ENCODE assay signal across 8 cellular contexts in the genomic region with DNA sequence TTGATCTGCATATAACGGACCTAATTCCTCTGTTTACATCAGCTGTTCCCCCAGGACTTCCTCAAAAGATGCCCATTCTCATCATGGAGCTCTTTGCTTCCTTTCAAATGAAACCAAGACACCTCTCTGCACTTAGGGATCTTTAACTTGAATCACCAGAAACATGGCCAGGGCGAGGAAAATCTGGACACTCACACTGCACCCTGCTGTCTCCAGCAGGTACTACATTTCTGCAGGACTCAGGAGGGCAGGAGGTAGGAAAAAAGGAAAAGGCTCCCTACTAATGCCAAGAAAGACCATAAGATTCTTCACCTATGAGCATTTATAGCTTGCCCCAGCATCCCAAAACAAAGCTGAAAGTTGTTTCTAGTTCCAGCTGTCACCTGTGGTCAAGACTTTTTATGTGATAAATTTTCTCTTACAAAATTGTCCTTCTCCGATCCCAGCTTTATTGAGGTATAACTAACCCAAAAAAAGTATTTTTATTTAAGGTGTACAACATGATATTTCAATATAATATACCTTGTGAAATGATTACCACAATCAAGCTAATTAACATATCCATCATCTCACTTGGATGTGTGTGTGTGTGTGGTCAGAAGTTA.
DNase-seq lines count a peak whose midpoint lies in the region; ATAC-seq, FAIRE-seq and TF ChIP-seq lines count a peak whose summit lies in the region.

No MANE protein-coding gene starts in this region.

- no peaks in the 10 kb centered on the region for H3K27me3 ChIP-seq in GM12878 (replicated peaks in 1 of 2; ENCODE audit: control insufficient read depth in 2 of 2, insufficient read depth in 2 of 2, low read length in 1 of 2)

- no peaks in the 10 kb centered on the region for H3K9me3 Mint-ChIP-seq in immature natural killer cell

- TF ChIP-seq CTCF in GM12865 (IDR thresholded peaks at IDR 0.05; ENCODE audit: insufficient read depth, low read depth, low read length, missing control alignments) = peak; percentile 75
- peak; percentile 58 to 78 (median 72) for TF ChIP-seq CTCF in GM12878 (IDR thresholded peaks at IDR 0.05 in 2 of 3, conservative IDR thresholded peaks at IDR 0.05 in 1 of 3; ENCODE audit: control insufficient read depth in 2 of 3, extremely low read depth in 1 of 3, insufficient read depth in 1 of 3, low read depth in 3 of 3, low read length in 3 of 3)

- ATAC-seq in GM12878 (peak; percentile 79), HG03571 (IDR thresholded peaks at IDR 0.05; ENCODE audit: unreplicated experiment) (no peak), GM19455 (IDR thresholded peaks at IDR 0.05; ENCODE audit: unreplicated experiment) (no peak)

- H3K36me3 ChIP-seq in GM12878 (ENCODE audit: control insufficient read depth in 2 of 2, insufficient read depth in 2 of 2, low read length in 1 of 2) = no peaks in the 10 kb centered on the region

- H3K27ac ChIP-seq in GM12878 (ENCODE audit: control insufficient read depth, insufficient read depth) = no peak overlapping the region

- no peaks in the 10 kb centered on the region for H3K4me1 ChIP-seq in GM12878 (ENCODE audit: control insufficient read depth, insufficient read depth, low read length)

- BruUV-seq in GM12878 (replicated peaks; lab: Mats Ljungman, UMichigan) = no TSS peak

- DNase-seq in AG08396 (ENCODE audit: low spot score) (peak; percentile 74), GM12865 (ENCODE audit: low read depth) (peak; percentile 52), NOMO-1 (lab: John Stamatoyannopoulos, UW; ENCODE audit: unreplicated experiment in 2 of 2) (peak; percentile 6 to 24), GM12878 (ENCODE audit: low read depth, low spot score) (peak; percentile 15), immature natural killer cell (peak in 2 of 3 donors; percentile 6 to 8)
- peak; percentile 11 for DNase-seq in stimulated activated CD4-positive, alpha-beta T cell treated with anti-CD3 and anti-CD28 coated beads, Interleukin-4, amount 100 ng/mL, for 1 hour

- TF ChIP-seq EP300 in GM12878 (IDR thresholded peaks at IDR 0.05; ENCODE audit: borderline replicate concordance in 1 of 2, control insufficient read depth in 1 of 2, low read depth in 2 of 2, low read length in 2 of 2) = no peak

- CTCF ChIA-PET in GM12878 (lab: Yijun Ruan, JAX) = interaction anchor here (0.7 to 4.2 kb wide), 30 partner anchors 9 to 531 kb away, joined by 3 to 34 read pairs (median 4); no protein-coding TSS in a partner anchor

- H3K4me1 Mint-ChIP-seq in immature natural killer cell = no peaks in the 10 kb centered on the region

- intact Hi-C loops in GM12878 (cut with micrococcal nuclease; ENCODE audit: unreplicated experiment) = loop anchor here (1.0 to 10.0 kb wide), 2 partner anchors 119 to 487 kb away; no protein-coding TSS in a partner anchor

- POLR2A ChIA-PET in GM12878 (lab: Charles Lee) = interaction anchor here (0.9 kb wide), 1 partner anchor 130 kb away, joined by 3 read pairs; no protein-coding TSS in a partner anchor

- in situ Hi-C loops in GM12878 (cut with MboI) = loop anchor here (5.0 kb wide), 1 partner anchor 491 kb away; no protein-coding TSS in a partner anchor

- SMC1A ChIA-PET in GM12878 (lab: Charles Lee; ENCODE audit: uncharacterized antibody, unreplicated experiment) = interaction anchor here (0.6 to 3.2 kb wide), 21 partner anchors 10 to 493 kb away, joined by 3 to 20 read pairs (median 4); no protein-coding TSS in a partner anchor

- no peaks in the 10 kb centered on the region for H3K9me3 ChIP-seq in GM12878 (replicated peaks; ENCODE audit: control insufficient read depth, insufficient read depth, low read length)

- RAD21 ChIA-PET in GM12878 (lab: Charles Lee; ENCODE audit: unreplicated experiment) = interaction anchor here (0.9 to 2.3 kb wide), 5 partner anchors 11 to 487 kb away, joined by 3 to 14 read pairs (median 5); no protein-coding TSS in a partner anchor

- no peaks in the 10 kb centered on the region for H4K20me1 ChIP-seq in GM12878 (ENCODE audit: control insufficient read depth, insufficient read depth)

- no peak overlapping the region for H3K4me3 ChIP-seq in GM12865 (ENCODE audit: low read depth, low read length)
- no peak overlapping the region for H3K4me3 ChIP-seq in GM12878

- no peak overlapping the region for H3K27ac Mint-ChIP-seq in immature natural killer cell

- TF ChIP-seq POLR2A in GM12878 (IDR thresholded peaks at IDR 0.05; ENCODE audit: low read depth, low read length) = no peak

- peaks cover 4 to 7% (median 5%) of the 10 kb centered on the region in 3 donors for H3K36me3 Mint-ChIP-seq in immature natural killer cell

- no peak overlapping the region for H2AFZ ChIP-seq in GM12878 (ENCODE audit: control insufficient read depth, low read depth, low read length)

- H3K79me2 ChIP-seq in GM12878 (ENCODE audit: control insufficient read depth, insufficient read depth, low read length) = no peaks in the 10 kb centered on the region

- H3K27me3 Mint-ChIP-seq in immature natural killer cell (ENCODE audit: low read depth in 3 of 3) = peaks cover 0 to 2% (median 0%) of the 10 kb centered on the region in 3 donors

- TF ChIP-seq RAD21 in GM12878 (IDR thresholded peaks at IDR 0.05; ENCODE audit: insufficient read depth, low read depth, low read length) = peak; percentile 68

- WGBS in GM12878 (ENCODE audit: insufficient coverage, insufficient replicate concordance, low lambda C conversion rate, missing lambda C conversion rate) = 53% methylated on average over 3 of the region's 3 CpGs

- no peak overlapping the region for H3K4me3 Mint-ChIP-seq in immature natural killer cell

- H3K9ac ChIP-seq in GM12878 (ENCODE audit: control insufficient read depth, insufficient read depth, low read length) = no peak overlapping the region

- no peak overlapping the region for H3K4me2 ChIP-seq in GM12878 (ENCODE audit: control insufficient read depth, insufficient read depth)

- FAIRE-seq in GM12878 (lab: Jason Lieb, UNC) = peak; percentile 77

TF ChIP-seq in GM12878, 131 proteins besides CTCF, POLR2A, EP300 and RAD21:
- 0 out of 2 replicates have a peak, but pooled peaks have one; percentile 27 for TF ChIP-seq YY1 (IDR thresholded peaks at IDR 0.05; ENCODE audit: low read depth, low read length)
- TF ChIP-seq TCF12 (IDR thresholded peaks at IDR 0.05; ENCODE audit: low read depth, low read length) = no peak
- TF ChIP-seq HCFC1 (IDR thresholded peaks at IDR 0.05; ENCODE audit: low read length) = no peak
- TF ChIP-seq SMC3 (IDR thresholded peaks at IDR 0.05; ENCODE audit: borderline replicate concordance, low read length) = peak; percentile 74; the same call in 1 of the 2 replicates
- no peak for TF ChIP-seq MTA2 (IDR thresholded peaks at IDR 0.05; ENCODE audit: low read depth)
TF ChIP-seq in GM12878: peak in this region for 2.

Comparison
In these comparisons a context has a peak if more than half of its experiments do, and no peak if none do; other contexts are left out.
1. DNase-seq: peak in every context shown above with its lines; median percentile 74 in AG08396; 52 in GM12865; 15 in NOMO-1; 15 in GM12878; 11 in stimulated activated CD4-positive, alpha-beta T cell treated with anti-CD3 and anti-CD28 coated beads, Interleukin-4, amount 100 ng/mL, for 1 hour; 7 in immature natural killer cell.